8 cellular contexts compared by ENCODE assay signal in the genomic region with DNA sequence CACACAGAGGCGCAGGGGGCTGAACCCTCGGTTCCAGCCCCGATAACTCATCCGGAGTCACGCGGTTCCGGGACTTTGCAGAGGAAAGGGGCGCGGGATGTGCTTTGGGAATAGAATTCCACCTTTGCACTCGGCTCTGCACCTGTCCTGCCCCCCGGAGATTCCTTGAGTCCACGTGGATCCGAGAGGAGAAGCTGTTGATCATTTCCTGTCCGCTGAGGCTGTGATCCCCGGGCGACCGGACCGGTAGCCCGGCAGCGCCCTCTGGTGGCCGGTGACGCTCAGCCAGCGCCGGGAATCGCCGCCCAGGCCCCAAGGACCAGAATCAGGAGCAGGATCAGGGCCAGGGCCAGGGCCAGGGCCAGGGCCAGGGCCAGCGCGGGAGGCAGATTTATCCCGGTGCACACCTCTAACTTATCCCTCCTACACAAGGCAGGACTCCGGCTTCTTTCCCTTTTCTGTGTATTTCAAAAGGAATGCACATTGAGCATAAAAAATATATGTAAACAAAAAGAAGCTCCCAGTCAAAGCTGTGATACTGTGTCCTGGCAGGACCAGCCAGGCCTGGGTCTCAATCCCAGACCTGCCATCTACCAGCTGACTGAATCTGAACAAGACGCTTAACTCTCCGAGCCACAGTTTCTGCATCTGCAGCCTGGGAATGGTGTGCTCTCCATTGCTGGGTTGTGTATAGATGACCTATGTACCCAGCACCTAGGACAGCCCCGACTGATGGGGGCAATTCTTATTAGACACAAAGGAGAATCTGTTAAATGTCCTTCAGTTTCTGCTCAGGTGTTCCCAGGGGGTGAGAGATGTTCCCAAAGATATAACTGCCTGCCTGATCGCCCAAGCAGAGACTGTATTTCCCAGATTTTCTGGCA. TPM values are rescaled to one million over a fixed set of nuclear protein-coding genes. Genes with fewer than 3 reads are reported as not detected.
DNase-seq lines count a peak whose midpoint lies in the region; TF ChIP-seq lines count a peak whose summit lies in the region.

No MANE protein-coding gene starts in this region.

- TF ChIP-seq POLR2A in GM19193 (IDR thresholded peaks at IDR 0.05; ENCODE audit: extremely low read depth, insufficient read depth, insufficient read length) (peak; percentile 43), uterus (IDR thresholded peaks at IDR 0.05) (no peak)

- no peaks in the 10 kb centered on the region for H3K36me3 ChIP-seq in ascending aorta
- H3K36me3 ChIP-seq in uterus: no peaks in the 10 kb centered on the region

- H3K36me3 Mint-ChIP-seq in T-helper 2 cell treated with Interferon-gamma antibody and Interleukin-4, amounts not matched to agents 5 μg/mL and 100 μg/mL, for 36 hours (ENCODE audit: low read depth): no peaks in the 10 kb centered on the region

- no peaks in the 10 kb centered on the region for H3K9me3 ChIP-seq in ascending aorta
- no peaks in the 10 kb centered on the region for H3K9me3 ChIP-seq in uterus

- DNase-seq in AG20443 (ENCODE audit: low spot score) (peak; percentile 96), NCI-H1092 (lab: John Stamatoyannopoulos, UW) (peak; percentile 26), ascending aorta (ENCODE audit: low spot score in 2 of 2) (peak in 1 of 2 donors; percentile 80), hypothalamus (lab: John Stamatoyannopoulos, UW) (peak; percentile 4 to 90 (median 68)), renal cortical epithelial cell (ENCODE audit: low read depth) (peak; percentile 30), uterus (peak; percentile 63 to 80)
- DNase-seq in T-helper 2 cell treated with Interferon-gamma antibody and Interleukin-4, amounts not matched to agents 5 μg/mL and 100 μg/mL, for 36 hours (ENCODE audit: low spot score): peak; percentile 73

- H3K27ac ChIP-seq in ascending aorta: no peak overlapping the region
- H3K27ac ChIP-seq in uterus: no peak overlapping the region

- H3K9me3 Mint-ChIP-seq in T-helper 2 cell treated with Interferon-gamma antibody and Interleukin-4, amounts not matched to agents 5 μg/mL and 100 μg/mL, for 36 hours: no peaks in the 10 kb centered on the region

- H3K4me1 Mint-ChIP-seq in T-helper 2 cell treated with Interferon-gamma antibody and Interleukin-4, amounts not matched to agents 5 μg/mL and 100 μg/mL, for 36 hours (ENCODE audit: low read depth): peaks cover 29% of the 10 kb centered on the region

- peak overlapping the region; percentile 53 to 64 for H3K4me3 ChIP-seq in ascending aorta
- peak overlapping the region; percentile 13 to 27 for H3K4me3 ChIP-seq in uterus

- peaks cover 26% of the 10 kb centered on the region for H3K27me3 Mint-ChIP-seq in T-helper 2 cell treated with Interferon-gamma antibody and Interleukin-4, amounts not matched to agents 5 μg/mL and 100 μg/mL, for 36 hours (ENCODE audit: low read depth)

- H3K27ac Mint-ChIP-seq in T-helper 2 cell treated with Interferon-gamma antibody and Interleukin-4, amounts not matched to agents 5 μg/mL and 100 μg/mL, for 36 hours: no peak overlapping the region

- TF ChIP-seq CTCF in ascending aorta (IDR thresholded peaks at IDR 0.05) (peak; percentile 81 to 96 (median 92)), uterus (IDR thresholded peaks at IDR 0.05) (peak; percentile 82 to 96 (median 88))

- H3K27me3 ChIP-seq in ascending aorta: no peaks in the 10 kb centered on the region
- no peaks in the 10 kb centered on the region for H3K27me3 ChIP-seq in uterus

- H3K4me3 Mint-ChIP-seq in T-helper 2 cell treated with Interferon-gamma antibody and Interleukin-4, amounts not matched to agents 5 μg/mL and 100 μg/mL, for 36 hours: peak overlapping the region; percentile 61

- H3K4me1 ChIP-seq in ascending aorta (peaks cover 0 to 3% of the 10 kb centered on the region in 2 donors), uterus (no peaks in the 10 kb centered on the region)

- intact Hi-C loops in ascending aorta (cut with DNase I) (loop anchor here (1.0 to 2.0 kb wide), 3 partner anchors 123 to 163 kb away; a partner anchor contains a TSS), uterus (cut with DNase I; ENCODE audit: low total_unique reads) (loop anchor here (5.0 kb wide), 1 partner anchor 160 kb away; no protein-coding TSS in a partner anchor)

RNA-seq across cellular contexts. Expression of a gene that starts 8.5 kb away (rescaled TPM):
- total RNA-seq in ascending aorta (not detected), renal cortical epithelial cell (not detected in 2 replicates), uterus (not detected)

RNA-seq across cellular contexts. Expression of a gene that starts 49.9 kb away (rescaled TPM):
- total RNA-seq in ascending aorta (20.5 TPM), renal cortical epithelial cell (0.17 and 0.50 TPM in 2 replicates), uterus (under 1 TPM in 1 of 4 donors, not detected in 3; 0.55 TPM)

Comparison
In these comparisons a context has a peak if more than half of its experiments do, and no peak if none do; other contexts are left out.
1. RNA of a gene that starts 49.9 kb away (total RNA-seq): 20.5 TPM in ascending aorta (single experiment); 0.17 to 0.50 TPM in renal cortical epithelial cell and 0.55 TPM in uterus; every median in the first group is over 10 times any median in the second.